ENCODE assay signal across 8 cellular contexts in the genomic region with DNA sequence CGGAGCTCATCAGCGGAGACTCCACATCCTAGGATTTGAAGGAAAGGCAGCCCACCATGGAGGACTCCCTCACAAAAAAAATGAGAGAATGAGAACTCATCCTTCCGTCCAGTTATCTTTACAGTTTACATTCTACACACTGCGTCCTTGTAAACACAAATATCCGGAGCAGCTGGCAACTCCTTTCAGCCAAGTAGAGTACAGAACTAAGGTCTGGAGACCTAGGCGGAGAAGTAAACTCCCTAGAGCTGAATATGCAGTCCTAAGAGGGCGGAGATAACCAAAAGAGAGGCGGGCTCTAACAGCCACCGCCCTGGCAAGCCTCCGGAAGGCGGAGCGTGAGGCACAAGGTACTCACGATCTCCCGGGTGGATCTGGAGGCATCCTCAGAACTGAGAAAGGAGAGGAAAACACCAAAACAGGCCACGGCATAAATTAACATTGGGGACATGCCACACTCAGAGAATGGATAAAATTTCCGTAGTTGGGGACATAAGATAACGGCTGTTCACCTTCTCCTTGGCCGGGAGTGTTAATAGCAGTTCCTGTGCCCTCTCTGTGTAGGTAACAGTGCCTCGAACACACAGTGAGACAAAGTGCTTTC. TPM values are rescaled to one million over a fixed set of nuclear protein-coding genes. Genes with fewer than 3 reads are reported as not detected.
DNase-seq lines count a peak whose midpoint lies in the region; ATAC-seq and TF ChIP-seq lines count a peak whose summit lies in the region.

No MANE protein-coding gene starts in this region.

- no peaks in the 10 kb centered on the region for H3K27me3 Mint-ChIP-seq in progenitor cell of endocrine pancreas

- H3K36me3 Mint-ChIP-seq in progenitor cell of endocrine pancreas (ENCODE audit: insufficient read depth), result peaks cover 2% of the 10 kb centered on the region

- peak overlapping the region; percentile 99 for H3K27ac Mint-ChIP-seq in progenitor cell of endocrine pancreas

- H3K4me1 Mint-ChIP-seq in progenitor cell of endocrine pancreas (ENCODE audit: low read depth), result peaks cover 25% of the 10 kb centered on the region

- DNase-seq in GF-D8 (lab: John Stamatoyannopoulos, UW) (peak; percentile 28), NCI-H1105 treated with DMSO at 0.1 percent for 48 hours (lab: John Stamatoyannopoulos, UW) (peak; percentile 55), T follicular helper cell (ENCODE audit: low read depth) (peak; percentile 71), left cardiac atrium (peak; percentile 90), progenitor cell of endocrine pancreas (ENCODE audit: low spot score, unreplicated experiment) (peak; percentile 41), ureter (ENCODE audit: low spot score) (peak; percentile 92)

- intact Hi-C loops in left cardiac atrium (cut with DNase I), result loop anchor here in 1 of 2 donors (10.0 kb wide), 1 partner anchor 122 kb away; a partner anchor contains a TSS

- peak overlapping the region; percentile 93 for H3K4me3 Mint-ChIP-seq in progenitor cell of endocrine pancreas (ENCODE audit: low read depth)

- ATAC-seq in left cardiac atrium, result peak; percentile 9 to 26
- no peak for ATAC-seq in HG02588 (IDR thresholded peaks at IDR 0.05; ENCODE audit: unreplicated experiment)

- no peak for TF ChIP-seq CTCF in progenitor cell of endocrine pancreas (IDR thresholded peaks at IDR 0.05; ENCODE audit: unreplicated experiment)

- whole genome bisulfite sequencing in adipose tissue, 3 donors, result 0 to 1% (median 1%) methylated on average over 19 of the region's 19 CpGs

- no peaks in the 10 kb centered on the region for H3K9me3 Mint-ChIP-seq in progenitor cell of endocrine pancreas (ENCODE audit: low read depth)

- H3K27ac ChIP-seq in adipose tissue (ENCODE audit: low read depth, low read length), result peak overlapping the region; percentile 58

RNA-seq across cellular contexts. Expression of a gene that starts 1.0 kb away (rescaled TPM):
- polyA plus RNA-seq in adipose tissue, result 10 to 100 TPM in 2 of 3 donors, 1 to 10 TPM in 1; 8.9 to 16.9 (median 16.9) TPM
- 10 to 100 TPM; 32.3 to 37.2 TPM for total RNA-seq in left cardiac atrium
- 91.8 and 96.4 TPM in 2 replicates for total RNA-seq in progenitor cell of endocrine pancreas
- 93.6 TPM for total RNA-seq in ureter

Comparison
In these comparisons a context has a peak if more than half of its experiments do, and no peak if none do; other contexts are left out.
1. DNase-seq: peak in every context shown above with its lines; median percentile 92 in ureter; 90 in left cardiac atrium; 71 in T follicular helper cell; 55 in NCI-H1105 treated with DMSO at 0.1 percent for 48 hours; 41 in progenitor cell of endocrine pancreas; 28 in GF-D8.